ENCODE assay signal across 31 cellular contexts in the genomic region with DNA sequence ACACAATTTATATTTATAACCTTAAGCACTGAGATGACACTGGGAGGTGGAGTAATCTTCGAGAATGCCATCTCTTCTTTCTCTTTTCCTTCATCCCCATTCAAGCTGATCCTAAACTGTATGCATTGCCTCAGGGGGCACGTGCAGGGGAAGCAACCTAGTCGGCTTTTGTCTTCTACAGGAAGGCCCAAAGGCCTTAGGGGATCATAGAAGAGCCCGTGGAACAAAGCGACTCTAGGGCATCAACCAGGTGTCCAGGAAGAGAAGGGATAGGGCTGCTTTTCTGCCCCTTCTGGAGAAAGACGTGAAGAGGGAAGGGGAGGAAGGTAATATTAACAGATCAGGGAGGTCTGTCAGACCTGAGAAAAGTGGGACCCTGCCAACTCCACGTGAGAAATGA. TPM values are rescaled to one million over a fixed set of nuclear protein-coding genes. Genes with fewer than 3 reads are reported as not detected.
"Had no signal": no experiment of that assay in that cellular context is flagged by ENCODE, and none has a peak within 500 bp of the region (broad histone marks: within the 10 kb centered on the region; RNA-seq: fewer than 3 reads in every experiment).

No MANE protein-coding gene starts in this region.

- H3K27ac ChIP-seq: brain microvascular endothelial cell, SJCRH30, SK-N-MC had no signal

- H3K9me3 Mint-ChIP-seq: activated B cell treated with CpG ODN at 0.5 μM for 24 hours; activated CD4-positive, alpha-beta memory T cell treated with anti-CD3 and anti-CD28 coated beads, Interleukin-2, amount 10 ng/mL, durations not matched to agents 7 days and 5 days; activated naive CD8-positive, alpha-beta T cell treated with anti-CD3 and anti-CD28 coated beads for 36 hours; activated T-cell treated with anti-CD3 and anti-CD28 coated beads, Interleukin-2, amount 50 U/mL, for 72 hours; activated T-helper 17 cell treated with anti-CD3 and anti-CD28 coated beads, Interleukin-2, amount 50 U/mL, for 72 hours had no signal

- H3K36me3 Mint-ChIP-seq: activated naive CD8-positive, alpha-beta T cell treated with anti-CD3 and anti-CD28 coated beads for 36 hours had no signal

- H3K27me3 ChIP-seq: brain microvascular endothelial cell, SJCRH30 had no signal

- H3K9me3 ChIP-seq: SJCRH30 had no signal

- H3K27ac Mint-ChIP-seq: activated B cell treated with CpG ODN at 0.5 μM for 24 hours; activated CD4-positive, alpha-beta memory T cell treated with anti-CD3 and anti-CD28 coated beads, Interleukin-2, amount 10 ng/mL, durations not matched to agents 7 days and 5 days; activated naive CD8-positive, alpha-beta T cell treated with anti-CD3 and anti-CD28 coated beads for 36 hours; activated T-cell treated with anti-CD3 and anti-CD28 coated beads, Interleukin-2, amount 50 U/mL, for 72 hours; activated T-helper 17 cell treated with anti-CD3 and anti-CD28 coated beads, Interleukin-2, amount 50 U/mL, for 72 hours had no signal

- H3K4me3 ChIP-seq: SJCRH30, SK-N-MC had no signal

- H3K27me3 Mint-ChIP-seq: activated B cell treated with CpG ODN at 0.5 μM for 24 hours; activated naive CD8-positive, alpha-beta T cell treated with anti-CD3 and anti-CD28 coated beads for 36 hours; activated T-helper 17 cell treated with anti-CD3 and anti-CD28 coated beads, Interleukin-2, amount 50 U/mL, for 72 hours had no signal

- DNase-seq: activated B cell treated with CpG ODN at 0.5 μM for 24 hours; activated CD4-positive, alpha-beta memory T cell treated with anti-CD3 and anti-CD28 coated beads, Interleukin-2, amount 10 ng/mL, durations not matched to agents 7 days and 5 days; activated CD4-positive, alpha-beta T cell treated with anti-CD3 and anti-CD28 coated beads for 1 hour; activated CD4-positive, alpha-beta T cell treated with anti-CD3 and anti-CD28 coated beads for 48 hours; activated effector memory CD4-positive, alpha-beta T cell treated with anti-CD3 and anti-CD28 coated beads, Interleukin-2, amount 50 U/mL, for 16 hours; activated naive CD4-positive, alpha-beta T cell; activated naive CD4-positive, alpha-beta T cell treated with anti-CD3 and anti-CD28 coated beads, Interleukin-2, amount 50 U/mL, for 16 hours; activated naive CD8-positive, alpha-beta T cell treated with anti-CD3 and anti-CD28 coated beads for 36 hours; activated T-cell treated with anti-CD3 and anti-CD28 coated beads, Interleukin-2, amount 50 U/mL, for 1 hour; activated T-cell treated with anti-CD3 and anti-CD28 coated beads, Interleukin-2, amount 50 U/mL, for 72 hours; amniotic stem cell; aorta; brain microvascular endothelial cell; central memory CD4-positive, alpha-beta T cell; NCI-H1092 treated with DMSO at 0.1 percent for 48 hours; NCI-H1417 treated with DMSO at 0.1 percent for 48 hours; NCI-H1930; NCI-H2081 treated with DMSO at 0.1 percent for 48 hours; NCI-H226; NCI-H446 treated with DMSO at 0.1 percent for 48 hours; NCI-H524; SHP77; SJCRH30 had no signal

- H3K4me3 Mint-ChIP-seq: activated B cell treated with CpG ODN at 0.5 μM for 24 hours; activated CD4-positive, alpha-beta memory T cell treated with anti-CD3 and anti-CD28 coated beads, Interleukin-2, amount 10 ng/mL, durations not matched to agents 7 days and 5 days; activated naive CD8-positive, alpha-beta T cell treated with anti-CD3 and anti-CD28 coated beads for 36 hours; activated T-cell treated with anti-CD3 and anti-CD28 coated beads, Interleukin-2, amount 50 U/mL, for 72 hours; activated T-helper 17 cell treated with anti-CD3 and anti-CD28 coated beads, Interleukin-2, amount 50 U/mL, for 72 hours had no signal

- ATAC-seq: activated T-cell treated with anti-CD3 and anti-CD28 coated beads, Interleukin-2, amount 50 U/mL, for 72 hours; activated T-helper 17 cell treated with anti-CD3 and anti-CD28 coated beads, Interleukin-2, amount 50 U/mL, for 72 hours; Panc1 had no signal

- H3K36me3 ChIP-seq: brain microvascular endothelial cell, SJCRH30 had no signal

RNA-seq across cellular contexts. Expression of a gene that starts 6.9 kb away (rescaled TPM):
- total RNA-seq: activated CD4-positive, alpha-beta memory T cell treated with anti-CD3 and anti-CD28 coated beads, Interleukin-2, amount 10 ng/mL, durations not matched to agents 7 days and 5 days; activated CD8-positive, alpha-beta memory T cell treated with anti-CD3 and anti-CD28 coated beads for 36 hours; activated naive CD8-positive, alpha-beta T cell treated with anti-CD3 and anti-CD28 coated beads for 36 hours; activated T-cell treated with anti-CD3 and anti-CD28 coated beads, Interleukin-2, amount 50 U/mL, for 72 hours; activated T-helper 17 cell treated with anti-CD3 and anti-CD28 coated beads, Interleukin-2, amount 50 U/mL, for 72 hours; M059J; RPMI7951; SJCRH30; T-helper 1 cell treated with Interleukin-12 subunit alpha and Interleukin-12 subunit beta and Interleukin-4 antibody, amounts not matched to agents 30 ng/mL and 1 ng/mL, for 36 hours; T-helper 2 cell treated with Interferon-gamma antibody and Interleukin-4, amounts not matched to agents 100 ng/mL and 5 ng/mL, for 36 hours had no signal

RNA-seq across cellular contexts. Expression of a gene that starts 32.6 kb away (rescaled TPM):
- total RNA-seq: activated CD4-positive, alpha-beta memory T cell treated with anti-CD3 and anti-CD28 coated beads, Interleukin-2, amount 10 ng/mL, durations not matched to agents 7 days and 5 days; activated CD8-positive, alpha-beta memory T cell treated with anti-CD3 and anti-CD28 coated beads for 36 hours; activated T-helper 17 cell treated with anti-CD3 and anti-CD28 coated beads, Interleukin-2, amount 50 U/mL, for 72 hours; M059J; RPMI7951; SJCRH30; T-helper 2 cell treated with Interferon-gamma antibody and Interleukin-4, amounts not matched to agents 100 ng/mL and 5 ng/mL, for 36 hours had no signal
